Comparison of ENCODE assay signal across 8 cellular contexts in the genomic region with DNA sequence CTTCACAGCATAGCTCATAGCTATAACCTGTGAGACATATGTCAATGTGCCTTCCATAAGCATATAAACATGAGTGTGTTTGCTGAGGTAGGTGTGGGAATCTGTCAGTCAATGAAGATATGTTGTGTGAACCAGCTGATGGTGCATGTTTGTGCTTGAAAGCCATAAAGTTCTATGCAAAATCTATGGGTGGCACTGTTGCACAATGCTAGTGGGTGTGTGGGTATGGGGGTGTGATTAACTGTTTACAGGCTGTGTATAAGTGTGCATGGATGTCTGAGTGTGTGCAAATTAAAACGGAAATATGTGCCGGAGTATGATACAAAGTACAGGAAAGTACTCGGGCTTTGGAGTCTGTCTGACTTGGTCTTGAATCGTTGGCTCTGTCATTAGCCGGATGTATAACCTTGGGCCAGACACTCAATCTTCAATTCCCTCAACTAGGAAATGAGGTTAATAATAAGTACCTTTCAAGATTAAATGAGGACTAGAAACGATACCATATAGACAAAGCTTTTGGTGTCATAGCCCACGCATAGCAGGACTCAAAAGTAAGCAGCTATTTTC. TPM values are rescaled to one million over a fixed set of nuclear protein-coding genes. Genes with fewer than 3 reads are reported as not detected.
A peak's percentile ranks its signal among the peaks of the same experiment; 100 is the strongest.
DNase-seq lines count a peak whose midpoint lies in the region; ATAC-seq and TF ChIP-seq lines count a peak whose summit lies in the region.

No MANE protein-coding gene starts in this region.

- H3K4me1 Mint-ChIP-seq in osteocyte (ENCODE audit: unreplicated experiment), result peaks cover 50% of the 10 kb centered on the region

- no peaks in the 10 kb centered on the region for H3K27me3 Mint-ChIP-seq in osteocyte (ENCODE audit: unreplicated experiment)

- H3K9me3 ChIP-seq in BE2C, result no peaks in the 10 kb centered on the region

- no peaks in the 10 kb centered on the region for H3K9me3 Mint-ChIP-seq in osteocyte (ENCODE audit: unreplicated experiment)

- no peaks in the 10 kb centered on the region for H3K36me3 ChIP-seq in BE2C

- peak overlapping the region; percentile 90 for H3K4me3 Mint-ChIP-seq in osteocyte (ENCODE audit: unreplicated experiment)

- H3K4me3 ChIP-seq in BE2C (ENCODE audit: low read depth, low read length), result peak overlapping the region; percentile 59; the same call in 1 of the 2 replicates

- H3K4me1 ChIP-seq in BE2C, result peaks cover 17% of the 10 kb centered on the region

- H3K27ac Mint-ChIP-seq in osteocyte (ENCODE audit: unreplicated experiment), result peak overlapping the region; percentile 96

- H3K27me3 ChIP-seq in BE2C, result no peaks in the 10 kb centered on the region

- TF ChIP-seq CTCF in BE2C (IDR thresholded peaks at IDR 0.05; ENCODE audit: low read depth, low read length), result peak; percentile 51
- TF ChIP-seq CTCF in osteocyte (IDR thresholded peaks at IDR 0.05), result peak; percentile 54

- no peaks in the 10 kb centered on the region for H3K36me3 Mint-ChIP-seq in osteocyte (ENCODE audit: unreplicated experiment)

- no peak for ATAC-seq in GM21447 (IDR thresholded peaks at IDR 0.05; ENCODE audit: unreplicated experiment)
- no peak for ATAC-seq in GM21723 (IDR thresholded peaks at IDR 0.05; ENCODE audit: unreplicated experiment)

- no peak for DNase-seq in BE2C
- peak; percentile 37 for DNase-seq in HCEC 1CT
- DNase-seq in NOMO-1 treated with dmso at 0.1 percent for 144 hours (lab: John Stamatoyannopoulos, UW; ENCODE audit: unreplicated experiment), result peak; percentile 70
- peak; percentile 83 for DNase-seq in activated effector memory CD4-positive, alpha-beta T cell treated with anti-CD3 and anti-CD28 coated beads, Interleukin-2, amount 50 U/mL, for 16 hours
- DNase-seq in foreskin melanocyte, result peak; percentile 69
- no peak for DNase-seq in osteocyte (ENCODE audit: extremely low spot score, unreplicated experiment)

RNA-seq across cellular contexts. Expression of a gene that starts 0.9 kb away (rescaled TPM):
- 2.6 TPM for polyA plus RNA-seq in BE2C (2012; ENCODE audit: insufficient read depth, insufficient read length, low read depth)
- 39.4 and 42.1 TPM in 2 replicates for total RNA-seq in osteocyte

Comparison
In these comparisons a context has a peak if more than half of its experiments do, and no peak if none do; other contexts are left out.
1. DNase-seq: peak in HCEC 1CT (single experiment), NOMO-1 treated with dmso at 0.1 percent for 144 hours (single experiment), activated effector memory CD4-positive, alpha-beta T cell treated with anti-CD3 and anti-CD28 coated beads, Interleukin-2, amount 50 U/mL, for 16 hours (single experiment) and foreskin melanocyte (single experiment); none in BE2C (single experiment) and osteocyte (single experiment).